ENCODE assay signal across 14 cellular contexts in genomic region chr13:51689597-51689996, GRCh38.
DNase-seq lines count a peak whose midpoint lies in the region; ATAC-seq and TF ChIP-seq lines count a peak whose summit lies in the region.
"Had no signal": no experiment of that assay in that cellular context is flagged by ENCODE, and none has a peak within 500 bp of the region (broad histone marks: within the 10 kb centered on the region; RNA-seq: fewer than 3 reads in every experiment).

No MANE protein-coding gene starts in this region.

- H3K27me3 Mint-ChIP-seq in endothelial cell (ENCODE audit: unreplicated experiment): peaks cover 1% of the 10 kb centered on the region
- no peaks in the 10 kb centered on the region for H3K27me3 Mint-ChIP-seq in progenitor cell of endocrine pancreas

- DNase-seq in M059J (ENCODE audit: low read depth): peak; percentile 37
- no peak for DNase-seq in endothelial cell (ENCODE audit: low spot score)
- DNase-seq in progenitor cell of endocrine pancreas (ENCODE audit: low spot score, unreplicated experiment): no peak
- DNase-seq in NCI-H226: no peak
- no peak for DNase-seq in GDM1 (lab: John Stamatoyannopoulos, UW)
- DNase-seq in activated CD4-positive, alpha-beta T cell treated with anti-CD3 and anti-CD28 coated beads, Interleukin-2, amount 50 U/mL, for 48 hours: no peak
- DNase-seq in DMS114 treated with DMSO at 0.1 percent for 48 hours (lab: John Stamatoyannopoulos, UW; ENCODE audit: unreplicated experiment): no peak
- DNase-seq: activated effector memory CD4-positive, alpha-beta T cell treated with Interleukin-2 at 50 U/mL for 16 hours; KG1; NCI-H1417 treated with DMSO at 0.1 percent for 48 hours; NCI-H524 treated with DMSO at 0.1 percent for 48 hours; ovary; T-helper 9 cell had no signal

- TF ChIP-seq CTCF in endothelial cell (IDR thresholded peaks at IDR 0.05; ENCODE audit: unreplicated experiment) (no peak), progenitor cell of endocrine pancreas (IDR thresholded peaks at IDR 0.05; ENCODE audit: unreplicated experiment) (no peak)

- ATAC-seq in GM19395 (IDR thresholded peaks at IDR 0.05; ENCODE audit: unreplicated experiment): peak; percentile 68

- no peak overlapping the region for H3K4me3 Mint-ChIP-seq in endothelial cell (ENCODE audit: unreplicated experiment)
- peak overlapping the region; percentile 29 for H3K4me3 Mint-ChIP-seq in progenitor cell of endocrine pancreas (ENCODE audit: low read depth)

- H3K36me3 Mint-ChIP-seq in endothelial cell (ENCODE audit: low read depth, unreplicated experiment): no peaks in the 10 kb centered on the region
- H3K36me3 Mint-ChIP-seq in progenitor cell of endocrine pancreas (ENCODE audit: insufficient read depth): peaks cover 1% of the 10 kb centered on the region

- H3K9me3 Mint-ChIP-seq in endothelial cell (ENCODE audit: unreplicated experiment) (no peaks in the 10 kb centered on the region), progenitor cell of endocrine pancreas (ENCODE audit: low read depth) (no peaks in the 10 kb centered on the region)

- peak overlapping the region; percentile 78 for H3K27ac Mint-ChIP-seq in endothelial cell (ENCODE audit: unreplicated experiment)
- peak overlapping the region; percentile 95 for H3K27ac Mint-ChIP-seq in progenitor cell of endocrine pancreas

- H3K4me1 Mint-ChIP-seq in endothelial cell (ENCODE audit: unreplicated experiment): peaks cover 23% of the 10 kb centered on the region
- H3K4me1 Mint-ChIP-seq in progenitor cell of endocrine pancreas (ENCODE audit: low read depth): peaks cover 28% of the 10 kb centered on the region
